ENCODE assay signal across 9 cellular contexts in genomic region chr12:57237653-57237951, GRCh38. TPM values are rescaled to one million over a fixed set of nuclear protein-coding genes. Genes with fewer than 3 reads are reported as not detected.
DNase-seq lines count a peak whose midpoint lies in the region; ATAC-seq and TF ChIP-seq lines count a peak whose summit lies in the region.
"Had no signal": no experiment of that assay in that cellular context is flagged by ENCODE, and none has a peak within 500 bp of the region (broad histone marks: within the 10 kb centered on the region; RNA-seq: fewer than 3 reads in every experiment).

No MANE protein-coding gene starts in this region.

- peaks cover 74% of the 10 kb centered on the region for H3F3A ChIP-seq in PC-9 (ENCODE audit: insufficient read depth, low read depth)

- H4K8ac ChIP-seq in mesendoderm (ENCODE audit: low read depth, low read length), result no peak overlapping the region

- no peak overlapping the region for H2BK120ac ChIP-seq in mesendoderm (ENCODE audit: low read depth, low read length)

- H3K27ac ChIP-seq in left ventricle myocardium inferior (replicated peaks) (peak overlapping the region; percentile 83), PC-9 (no peak overlapping the region), foreskin keratinocyte (no peak overlapping the region), mesendoderm (ENCODE audit: low read depth, low read length) (no peak overlapping the region)

- H3K56ac ChIP-seq in mesendoderm (ENCODE audit: low read length), result no peak overlapping the region

- H3K79me2 ChIP-seq in PC-9 (ENCODE audit: low read depth) (peaks cover 6% of the 10 kb centered on the region; the same call in 1 of the 2 replicates), mesendoderm (ENCODE audit: control insufficient read depth, insufficient read depth, low read length) (no peaks in the 10 kb centered on the region)

- DNase-seq in left ventricle myocardium inferior (no peak), cardiac septum (ENCODE audit: low spot score) (no peak), PC-9 (peak; percentile 26 to 51), foreskin keratinocyte (peak in 1 of 2 donors; percentile 47), SIG-M5 (lab: John Stamatoyannopoulos, UW) (no peak), AG08396 (ENCODE audit: low spot score) (no peak), mesendoderm (no peak)

- ATAC-seq in foreskin keratinocyte (peak; percentile 2), GM19397 (IDR thresholded peaks at IDR 0.05; ENCODE audit: unreplicated experiment) (no peak)

- H3K4me3 ChIP-seq in left ventricle myocardium inferior, result peak overlapping the region; percentile 69
- peak overlapping the region; percentile 28; the same call in 1 of the 2 replicates for H3K4me3 ChIP-seq in PC-9
- no peak overlapping the region for H3K4me3 ChIP-seq in mesendoderm (ENCODE audit: low read length)
- H3K4me3 ChIP-seq: MG63 had no signal

- WGBS in mesendoderm (ENCODE audit: extremely low coverage, insufficient coverage, low lambda C conversion rate), result no CpG with 5 or more reads among the region's 5 CpGs

- H2BK5ac ChIP-seq in mesendoderm (ENCODE audit: low read length), result no peak overlapping the region

- peaks cover 77% of the 10 kb centered on the region for H3K4me1 ChIP-seq in left ventricle myocardium inferior
- peaks cover 14% of the 10 kb centered on the region; the same call in 1 of the 2 replicates for H3K4me1 ChIP-seq in PC-9 (replicated peaks; ENCODE audit: insufficient read depth)
- peaks cover 27% of the 10 kb centered on the region for H3K4me1 ChIP-seq in foreskin keratinocyte
- H3K4me1 ChIP-seq in mesendoderm (ENCODE audit: control insufficient read depth, low read depth, low read length), result peaks cover 5% of the 10 kb centered on the region

- H4K5ac ChIP-seq in mesendoderm (ENCODE audit: low read length), result no peak overlapping the region

- H3K9me3 ChIP-seq in left ventricle myocardium inferior (replicated peaks) (no peaks in the 10 kb centered on the region), PC-9 (ENCODE audit: insufficient read depth, low read depth) (no peaks in the 10 kb centered on the region)
- H3K9me3 ChIP-seq: MG63 had no signal

- no peak overlapping the region for H2BK15ac ChIP-seq in mesendoderm (replicated peaks; ENCODE audit: low read depth)

- H2AFZ ChIP-seq in PC-9, result no peak overlapping the region

- H3K27me3 ChIP-seq in left ventricle myocardium inferior (ENCODE audit: low read depth) (peaks cover 79% of the 10 kb centered on the region), PC-9 (ENCODE audit: insufficient read depth, low read depth) (peaks cover 30% of the 10 kb centered on the region), foreskin keratinocyte (peaks cover 50% of the 10 kb centered on the region), mesendoderm (ENCODE audit: insufficient read depth, low read length, poor library complexity) (peaks cover 43% of the 10 kb centered on the region)
- H3K27me3 ChIP-seq: MG63 had no signal

- H3K23ac ChIP-seq in mesendoderm (ENCODE audit: low read length), result no peak overlapping the region

- intact Hi-C loops in left ventricle myocardium inferior (cut with micrococcal nuclease) (no loop called here), cardiac septum (cut with DNase I) (no loop called here), PC-9 (cut with micrococcal nuclease; ENCODE audit: unreplicated experiment) (no loop called here)

- no peak overlapping the region for H3K4ac ChIP-seq in mesendoderm (ENCODE audit: low read depth, low read length)

- H3K79me1 ChIP-seq in mesendoderm (ENCODE audit: low read length), result peaks cover under 1% of the 10 kb centered on the region

- no peak overlapping the region for H2AK5ac ChIP-seq in mesendoderm (ENCODE audit: low read length)

- H3K36me3 ChIP-seq in left ventricle myocardium inferior (peaks cover 24% of the 10 kb centered on the region), PC-9 (ENCODE audit: low read depth) (peaks cover 21% of the 10 kb centered on the region), mesendoderm (ENCODE audit: control insufficient read depth, insufficient read depth, low read length) (peaks cover 11% of the 10 kb centered on the region)

- H3K4me2 ChIP-seq in PC-9 (peak overlapping the region; percentile 73), mesendoderm (ENCODE audit: low read length) (no peak overlapping the region)

- peaks cover 24% of the 10 kb centered on the region for H4K20me1 ChIP-seq in PC-9 (ENCODE audit: insufficient read depth)

- POLR2A ChIA-PET in PC-9 (lab: Charles Lee; ENCODE audit: unreplicated experiment), result no interaction called here

- CTCF ChIA-PET in PC-9 (lab: Charles Lee), result interaction anchor here (0.5 to 2.3 kb wide), 4 partner anchors 8 to 304 kb away, joined by 3 to 17 read pairs (median 10); partner anchors contain the start of gene SHMT2

- H3K9ac ChIP-seq in mesendoderm (ENCODE audit: low read length), result no peak overlapping the region

- TF ChIP-seq CTCF in left ventricle myocardium inferior (IDR thresholded peaks at IDR 0.05; ENCODE audit: borderline replicate concordance) (no peak), PC-9 (conservative IDR thresholded peaks at IDR 0.05) (no peak), foreskin keratinocyte (conservative IDR thresholded peaks at IDR 0.05) (no peak)

- no peak overlapping the region for H3K18ac ChIP-seq in mesendoderm (ENCODE audit: low read length)

- BruUV-seq in PC-9 (replicated peaks; lab: Mats Ljungman, UMichigan), result no TSS peak

- H3K9me2 ChIP-seq in PC-9 (ENCODE audit: insufficient read depth), result no peaks in the 10 kb centered on the region

RNA-seq across cellular contexts. Expression of gene SHMT2, which starts 8.1 kb away (rescaled TPM):
- total RNA-seq in left ventricle myocardium inferior, result 22.9 TPM
- total RNA-seq in cardiac septum, result 38.8 TPM
- 220 and 227 TPM in 2 replicates for total RNA-seq in PC-9 (2021)
- 200 and 237 TPM in 2 replicates for total RNA-seq in foreskin keratinocyte
- polyA plus RNA-seq in foreskin keratinocyte, result 188 and 221 TPM in 2 replicates
- polyA plus RNA-seq in mesendoderm (2013, experiment 1 of 2), result 223 TPM
- 222 TPM for polyA plus RNA-seq in mesendoderm (2013, experiment 2 of 2)

RNA-seq across cellular contexts. Expression of gene STAC3, which starts 13.4 kb away (rescaled TPM):
- 0.69 TPM for total RNA-seq in left ventricle myocardium inferior
- 0.94 TPM for total RNA-seq in cardiac septum
- 1.3 and 2.2 TPM in 2 replicates for total RNA-seq in PC-9 (2021)
- 0.46 and 0.48 TPM in 2 replicates for total RNA-seq in foreskin keratinocyte
- polyA plus RNA-seq in foreskin keratinocyte, result 0.71 and 0.85 TPM in 2 replicates
- 0.24 TPM for polyA plus RNA-seq in mesendoderm (2013, experiment 1 of 2)
- 0.42 TPM for polyA plus RNA-seq in mesendoderm (2013, experiment 2 of 2)

RNA-seq across cellular contexts. Expression of gene NXPH4, which starts 21.0 kb away (rescaled TPM):
- total RNA-seq in left ventricle myocardium inferior (0.44 TPM), cardiac septum (20.0 TPM), PC-9 (2021) (20.3 and 20.6 TPM in 2 replicates), foreskin keratinocyte (1.2 and 1.3 TPM in 2 replicates)
- polyA plus RNA-seq in foreskin keratinocyte, result 2.9 and 3.3 TPM in 2 replicates
- 0.52 TPM for polyA plus RNA-seq in mesendoderm (2013, experiment 1 of 2)
- 0.42 TPM for polyA plus RNA-seq in mesendoderm (2013, experiment 2 of 2)

Comparison
In these comparisons a context has a peak if more than half of its experiments do, and no peak if none do; other contexts are left out.
1. DNase-seq: peak in PC-9 (2 of 2); none in left ventricle myocardium inferior (single experiment), cardiac septum (single experiment), SIG-M5 (single experiment), AG08396 (single experiment) and mesendoderm (single experiment).